11 cellular contexts compared by ENCODE assay signal in the genomic region with DNA sequence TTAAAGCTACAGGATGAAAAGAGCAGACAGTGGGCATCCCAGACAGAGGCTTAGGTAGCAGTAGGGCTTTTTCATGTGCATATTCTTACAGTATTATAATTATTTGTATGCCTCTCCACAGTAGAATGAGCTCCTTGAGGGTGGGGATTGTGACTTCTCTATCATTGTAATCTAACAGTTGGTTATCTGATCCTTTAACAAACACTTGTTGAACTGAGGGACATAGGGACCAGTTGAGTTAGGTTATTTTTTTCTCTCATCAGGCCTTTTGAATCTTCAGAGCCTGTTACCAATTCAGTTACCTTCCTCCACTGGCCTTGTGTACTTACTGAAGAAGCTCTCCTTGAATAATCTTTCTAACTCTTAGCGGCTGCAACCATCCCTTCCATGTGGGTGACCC. TPM values are rescaled to one million over a fixed set of nuclear protein-coding genes. Genes with fewer than 3 reads are reported as not detected.
A peak's percentile ranks its signal among the peaks of the same experiment; 100 is the strongest.
DNase-seq lines count a peak whose midpoint lies in the region; ATAC-seq and TF ChIP-seq lines count a peak whose summit lies in the region.
"Had no signal": no experiment of that assay in that cellular context is flagged by ENCODE, and none has a peak within 500 bp of the region (broad histone marks: within the 10 kb centered on the region; RNA-seq: fewer than 3 reads in every experiment).

No MANE protein-coding gene starts in this region.

- H3K4me3 ChIP-seq in left ventricle myocardium inferior (peak overlapping the region; percentile 91), heart left ventricle (no peak overlapping the region), iPS-11a (ENCODE audit: low read depth, low read length) (peak overlapping the region; percentile 96)

- peaks cover 35% of the 10 kb centered on the region for H3K4me1 Mint-ChIP-seq in type B pancreatic cell (ENCODE audit: unreplicated experiment)

- no peaks in the 10 kb centered on the region for H3K27me3 Mint-ChIP-seq in type B pancreatic cell

- TF ChIP-seq CTCF in left ventricle myocardium inferior (IDR thresholded peaks at IDR 0.05; ENCODE audit: borderline replicate concordance) (no peak), heart left ventricle (IDR thresholded peaks at IDR 0.05) (no peak), VCaP (conservative IDR thresholded peaks at IDR 0.05) (no peak), type B pancreatic cell (conservative IDR thresholded peaks at IDR 0.05) (no peak)

- peak overlapping the region; percentile 99 for H3K27ac Mint-ChIP-seq in type B pancreatic cell

- H3K36me3 ChIP-seq in left ventricle myocardium inferior (peaks cover 32% of the 10 kb centered on the region), heart left ventricle (peaks cover 0 to 38% (median 32%) of the 10 kb centered on the region in 9 donors)

- H3K9me3 ChIP-seq in left ventricle myocardium inferior (replicated peaks) (no peaks in the 10 kb centered on the region), heart left ventricle (no peaks in the 10 kb centered on the region)

- H3K27ac ChIP-seq in left ventricle myocardium inferior (replicated peaks) (no peak overlapping the region), heart left ventricle (no peak overlapping the region), VCaP (peak overlapping the region; percentile 91; the same call in 1 of the 2 replicates)

- peaks cover 24% of the 10 kb centered on the region for H3K36me3 Mint-ChIP-seq in type B pancreatic cell

- DNase-seq in left ventricle myocardium inferior (no peak), heart left ventricle (no peak), type B pancreatic cell (ENCODE audit: extremely low spot score, unreplicated experiment) (no peak), DMS153 treated with DMSO at 0.1 percent for 48 hours (lab: John Stamatoyannopoulos, UW; ENCODE audit: unreplicated experiment) (no peak)
- DNase-seq: C1 segment of cervical spinal cord, NCI-H526 treated with DMSO at 0.1 percent for 48 hours, occipital lobe had no signal

- H3K4me1 ChIP-seq in left ventricle myocardium inferior (peaks cover 47% of the 10 kb centered on the region), heart left ventricle (peaks cover 0 to 41% (median 32%) of the 10 kb centered on the region in 12 donors)

- H3K27me3 ChIP-seq in left ventricle myocardium inferior (ENCODE audit: low read depth) (no peaks in the 10 kb centered on the region), heart left ventricle (no peaks in the 10 kb centered on the region)

- intact Hi-C loops in left ventricle myocardium inferior (cut with micrococcal nuclease) (no loop called here), heart left ventricle (cut with DNase I) (loop anchor here in 8 of 10 donors (2.0 to 10.0 kb wide), 8 partner anchors 35 to 525 kb away; partner anchors contain the start of genes CHCHD4 (in 4 of the 8), TMEM43 (in 4 of the 8) and CCDC174 (in 3 of the 8))

- peak overlapping the region; percentile 94 for H3K4me3 Mint-ChIP-seq in type B pancreatic cell

- no peak for TF ChIP-seq POLR2A in heart left ventricle (IDR thresholded peaks at IDR 0.05)

- no peak for ATAC-seq in heart left ventricle
- no peak for ATAC-seq in GM21619 (IDR thresholded peaks at IDR 0.05; ENCODE audit: unreplicated experiment)
- no peak for ATAC-seq in HG03045 (IDR thresholded peaks at IDR 0.05; ENCODE audit: unreplicated experiment)

- H3K9me3 Mint-ChIP-seq in type B pancreatic cell: no peaks in the 10 kb centered on the region

- 97 to 100% (median 98%) methylated on average over 1 of the region's 1 CpG for WGBS in heart left ventricle, 4 donors

RNA-seq across cellular contexts. Expression of gene LSM3, which starts 1.2 kb away (rescaled TPM):
- total RNA-seq in left ventricle myocardium inferior: 16.8 TPM
- 10 to 100 TPM; 11.6 to 15.9 (median 13.7) TPM for total RNA-seq in heart left ventricle
- polyA plus RNA-seq in heart left ventricle: 10 to 100 TPM; 11.7 to 14.0 TPM
- total RNA-seq in type B pancreatic cell (ENCODE audit: low replicate concordance): 11.6 and 12.4 TPM in 2 replicates

RNA-seq across cellular contexts. Expression of gene XPC, which starts 1.4 kb away (rescaled TPM):
- total RNA-seq in left ventricle myocardium inferior (10.4 TPM), heart left ventricle (10 to 100 TPM in 5 of 9 donors, 1 to 10 TPM in 4; 7.0 to 20.0 (median 11.1) TPM), type B pancreatic cell (ENCODE audit: low replicate concordance) (42.9 and 44.2 TPM in 2 replicates)
- 1 to 10 TPM; 6.1 to 9.2 TPM for polyA plus RNA-seq in heart left ventricle

RNA-seq across cellular contexts. Expression of gene TMEM43, which starts 54.9 kb away (rescaled TPM):
- 44.4 TPM for total RNA-seq in left ventricle myocardium inferior
- total RNA-seq in heart left ventricle: 10 to 100 TPM; 30.5 to 98.6 (median 46.0) TPM
- polyA plus RNA-seq in heart left ventricle: 100 to 1,000 TPM in 1 of 2 donors, 10 to 100 TPM in 1; 26.1 to 150 TPM
- total RNA-seq in type B pancreatic cell (ENCODE audit: low replicate concordance): 52.0 and 55.0 TPM in 2 replicates

RNA-seq across cellular contexts. Expression of gene CHCHD4, which starts 55.1 kb away (rescaled TPM):
- 37.6 TPM for total RNA-seq in left ventricle myocardium inferior
- 10 to 100 TPM; 14.8 to 31.1 (median 25.9) TPM for total RNA-seq in heart left ventricle
- polyA plus RNA-seq in heart left ventricle: 10 to 100 TPM; 19.0 to 31.3 TPM
- 13.6 and 14.1 TPM in 2 replicates for total RNA-seq in type B pancreatic cell (ENCODE audit: low replicate concordance)

Comparison
In these comparisons a context has a peak if more than half of its experiments do, and no peak if none do; other contexts are left out.
1. H3K4me3 ChIP-seq: peak in left ventricle myocardium inferior (single experiment) and iPS-11a (single experiment); none in heart left ventricle (0 of 12).